Comparison of ENCODE assay signal across 1 cellular context in the genomic region with DNA sequence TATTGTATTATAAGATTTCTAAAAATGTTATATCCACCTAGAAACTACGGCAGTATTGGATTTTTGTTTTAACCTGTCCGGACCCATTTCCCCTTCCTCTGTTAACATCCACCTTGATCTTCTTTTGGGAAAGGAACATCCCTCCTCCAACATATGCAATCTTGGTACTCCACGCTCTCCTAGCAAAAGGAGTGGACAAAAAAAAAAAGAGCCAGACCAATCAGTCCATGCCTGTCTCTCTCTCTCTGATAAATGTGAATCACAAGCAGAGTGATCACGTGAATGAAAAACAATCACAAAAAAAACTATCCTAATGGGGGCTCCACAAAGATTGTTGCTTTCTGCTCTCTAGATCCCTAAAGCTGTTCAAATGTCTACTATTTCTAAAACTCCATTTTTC.
TF ChIP-seq lines count a peak whose summit lies in the region.

No MANE protein-coding gene starts in this region.

TF ChIP-seq in WTC11, 78 proteins besides CTCF, POLR2A, EP300 and RAD21 (continued from another document):
- TF ChIP-seq, protein P1, sequence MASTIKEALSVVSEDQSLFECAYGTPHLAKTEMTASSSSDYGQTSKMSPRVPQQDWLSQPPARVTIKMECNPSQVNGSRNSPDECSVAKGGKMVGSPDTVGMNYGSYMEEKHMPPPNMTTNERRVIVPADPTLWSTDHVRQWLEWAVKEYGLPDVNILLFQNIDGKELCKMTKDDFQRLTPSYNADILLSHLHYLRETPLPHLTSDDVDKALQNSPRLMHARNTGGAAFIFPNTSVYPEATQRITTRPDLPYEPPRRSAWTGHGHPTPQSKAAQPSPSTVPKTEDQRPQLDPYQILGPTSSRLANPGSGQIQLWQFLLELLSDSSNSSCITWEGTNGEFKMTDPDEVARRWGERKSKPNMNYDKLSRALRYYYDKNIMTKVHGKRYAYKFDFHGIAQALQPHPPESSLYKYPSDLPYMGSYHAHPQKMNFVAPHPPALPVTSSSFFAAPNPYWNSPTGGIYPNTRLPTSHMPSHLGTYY (CRISPR knock-in tag; IDR thresholded peaks at IDR 0.05): no peak
- TF ChIP-seq, protein P2, sequence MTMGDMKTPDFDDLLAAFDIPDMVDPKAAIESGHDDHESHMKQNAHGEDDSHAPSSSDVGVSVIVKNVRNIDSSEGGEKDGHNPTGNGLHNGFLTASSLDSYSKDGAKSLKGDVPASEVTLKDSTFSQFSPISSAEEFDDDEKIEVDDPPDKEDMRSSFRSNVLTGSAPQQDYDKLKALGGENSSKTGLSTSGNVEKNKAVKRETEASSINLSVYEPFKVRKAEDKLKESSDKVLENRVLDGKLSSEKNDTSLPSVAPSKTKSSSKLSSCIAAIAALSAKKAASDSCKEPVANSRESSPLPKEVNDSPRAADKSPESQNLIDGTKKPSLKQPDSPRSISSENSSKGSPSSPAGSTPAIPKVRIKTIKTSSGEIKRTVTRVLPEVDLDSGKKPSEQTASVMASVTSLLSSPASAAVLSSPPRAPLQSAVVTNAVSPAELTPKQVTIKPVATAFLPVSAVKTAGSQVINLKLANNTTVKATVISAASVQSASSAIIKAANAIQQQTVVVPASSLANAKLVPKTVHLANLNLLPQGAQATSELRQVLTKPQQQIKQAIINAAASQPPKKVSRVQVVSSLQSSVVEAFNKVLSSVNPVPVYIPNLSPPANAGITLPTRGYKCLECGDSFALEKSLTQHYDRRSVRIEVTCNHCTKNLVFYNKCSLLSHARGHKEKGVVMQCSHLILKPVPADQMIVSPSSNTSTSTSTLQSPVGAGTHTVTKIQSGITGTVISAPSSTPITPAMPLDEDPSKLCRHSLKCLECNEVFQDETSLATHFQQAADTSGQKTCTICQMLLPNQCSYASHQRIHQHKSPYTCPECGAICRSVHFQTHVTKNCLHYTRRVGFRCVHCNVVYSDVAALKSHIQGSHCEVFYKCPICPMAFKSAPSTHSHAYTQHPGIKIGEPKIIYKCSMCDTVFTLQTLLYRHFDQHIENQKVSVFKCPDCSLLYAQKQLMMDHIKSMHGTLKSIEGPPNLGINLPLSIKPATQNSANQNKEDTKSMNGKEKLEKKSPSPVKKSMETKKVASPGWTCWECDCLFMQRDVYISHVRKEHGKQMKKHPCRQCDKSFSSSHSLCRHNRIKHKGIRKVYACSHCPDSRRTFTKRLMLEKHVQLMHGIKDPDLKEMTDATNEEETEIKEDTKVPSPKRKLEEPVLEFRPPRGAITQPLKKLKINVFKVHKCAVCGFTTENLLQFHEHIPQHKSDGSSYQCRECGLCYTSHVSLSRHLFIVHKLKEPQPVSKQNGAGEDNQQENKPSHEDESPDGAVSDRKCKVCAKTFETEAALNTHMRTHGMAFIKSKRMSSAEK (CRISPR knock-in tag; IDR thresholded peaks at IDR 0.05; ENCODE audit: borderline replicate concordance): no peak
- TF ChIP-seq, protein P3, sequence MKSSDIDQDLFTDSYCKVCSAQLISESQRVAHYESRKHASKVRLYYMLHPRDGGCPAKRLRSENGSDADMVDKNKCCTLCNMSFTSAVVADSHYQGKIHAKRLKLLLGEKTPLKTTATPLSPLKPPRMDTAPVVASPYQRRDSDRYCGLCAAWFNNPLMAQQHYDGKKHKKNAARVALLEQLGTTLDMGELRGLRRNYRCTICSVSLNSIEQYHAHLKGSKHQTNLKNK (CRISPR knock-in tag; IDR thresholded peaks at IDR 0.05): no peak
- TF ChIP-seq, protein P4, sequence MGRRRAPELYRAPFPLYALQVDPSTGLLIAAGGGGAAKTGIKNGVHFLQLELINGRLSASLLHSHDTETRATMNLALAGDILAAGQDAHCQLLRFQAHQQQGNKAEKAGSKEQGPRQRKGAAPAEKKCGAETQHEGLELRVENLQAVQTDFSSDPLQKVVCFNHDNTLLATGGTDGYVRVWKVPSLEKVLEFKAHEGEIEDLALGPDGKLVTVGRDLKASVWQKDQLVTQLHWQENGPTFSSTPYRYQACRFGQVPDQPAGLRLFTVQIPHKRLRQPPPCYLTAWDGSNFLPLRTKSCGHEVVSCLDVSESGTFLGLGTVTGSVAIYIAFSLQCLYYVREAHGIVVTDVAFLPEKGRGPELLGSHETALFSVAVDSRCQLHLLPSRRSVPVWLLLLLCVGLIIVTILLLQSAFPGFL (CRISPR knock-in tag; IDR thresholded peaks at IDR 0.05; ENCODE audit: borderline replicate concordance): no peak
- TF ChIP-seq, protein P5, sequence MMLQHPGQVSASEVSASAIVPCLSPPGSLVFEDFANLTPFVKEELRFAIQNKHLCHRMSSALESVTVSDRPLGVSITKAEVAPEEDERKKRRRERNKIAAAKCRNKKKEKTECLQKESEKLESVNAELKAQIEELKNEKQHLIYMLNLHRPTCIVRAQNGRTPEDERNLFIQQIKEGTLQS (CRISPR knock-in tag; conservative IDR thresholded peaks at IDR 0.05): no peak
- TF ChIP-seq, protein P6, sequence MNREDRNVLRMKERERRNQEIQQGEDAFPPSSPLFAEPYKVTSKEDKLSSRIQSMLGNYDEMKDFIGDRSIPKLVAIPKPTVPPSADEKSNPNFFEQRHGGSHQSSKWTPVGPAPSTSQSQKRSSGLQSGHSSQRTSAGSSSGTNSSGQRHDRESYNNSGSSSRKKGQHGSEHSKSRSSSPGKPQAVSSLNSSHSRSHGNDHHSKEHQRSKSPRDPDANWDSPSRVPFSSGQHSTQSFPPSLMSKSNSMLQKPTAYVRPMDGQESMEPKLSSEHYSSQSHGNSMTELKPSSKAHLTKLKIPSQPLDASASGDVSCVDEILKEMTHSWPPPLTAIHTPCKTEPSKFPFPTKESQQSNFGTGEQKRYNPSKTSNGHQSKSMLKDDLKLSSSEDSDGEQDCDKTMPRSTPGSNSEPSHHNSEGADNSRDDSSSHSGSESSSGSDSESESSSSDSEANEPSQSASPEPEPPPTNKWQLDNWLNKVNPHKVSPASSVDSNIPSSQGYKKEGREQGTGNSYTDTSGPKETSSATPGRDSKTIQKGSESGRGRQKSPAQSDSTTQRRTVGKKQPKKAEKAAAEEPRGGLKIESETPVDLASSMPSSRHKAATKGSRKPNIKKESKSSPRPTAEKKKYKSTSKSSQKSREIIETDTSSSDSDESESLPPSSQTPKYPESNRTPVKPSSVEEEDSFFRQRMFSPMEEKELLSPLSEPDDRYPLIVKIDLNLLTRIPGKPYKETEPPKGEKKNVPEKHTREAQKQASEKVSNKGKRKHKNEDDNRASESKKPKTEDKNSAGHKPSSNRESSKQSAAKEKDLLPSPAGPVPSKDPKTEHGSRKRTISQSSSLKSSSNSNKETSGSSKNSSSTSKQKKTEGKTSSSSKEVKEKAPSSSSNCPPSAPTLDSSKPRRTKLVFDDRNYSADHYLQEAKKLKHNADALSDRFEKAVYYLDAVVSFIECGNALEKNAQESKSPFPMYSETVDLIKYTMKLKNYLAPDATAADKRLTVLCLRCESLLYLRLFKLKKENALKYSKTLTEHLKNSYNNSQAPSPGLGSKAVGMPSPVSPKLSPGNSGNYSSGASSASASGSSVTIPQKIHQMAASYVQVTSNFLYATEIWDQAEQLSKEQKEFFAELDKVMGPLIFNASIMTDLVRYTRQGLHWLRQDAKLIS (CRISPR knock-in tag; IDR thresholded peaks at IDR 0.05; ENCODE audit: borderline replicate concordance): no peak
- no peak for TF ChIP-seq ELF4 (CRISPR knock-in tag; IDR thresholded peaks at IDR 0.05; ENCODE audit: low read depth)
- TF ChIP-seq, protein P7, sequence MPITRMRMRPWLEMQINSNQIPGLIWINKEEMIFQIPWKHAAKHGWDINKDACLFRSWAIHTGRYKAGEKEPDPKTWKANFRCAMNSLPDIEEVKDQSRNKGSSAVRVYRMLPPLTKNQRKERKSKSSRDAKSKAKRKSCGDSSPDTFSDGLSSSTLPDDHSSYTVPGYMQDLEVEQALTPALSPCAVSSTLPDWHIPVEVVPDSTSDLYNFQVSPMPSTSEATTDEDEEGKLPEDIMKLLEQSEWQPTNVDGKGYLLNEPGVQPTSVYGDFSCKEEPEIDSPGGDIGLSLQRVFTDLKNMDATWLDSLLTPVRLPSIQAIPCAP (CRISPR knock-in tag; IDR thresholded peaks at IDR 0.05): no peak
- TF ChIP-seq ZNF219 (CRISPR knock-in tag; IDR thresholded peaks at IDR 0.05; ENCODE audit: borderline replicate concordance): no peak
